Comparison of ENCODE assay signal across 21 cellular contexts in the genomic region with DNA sequence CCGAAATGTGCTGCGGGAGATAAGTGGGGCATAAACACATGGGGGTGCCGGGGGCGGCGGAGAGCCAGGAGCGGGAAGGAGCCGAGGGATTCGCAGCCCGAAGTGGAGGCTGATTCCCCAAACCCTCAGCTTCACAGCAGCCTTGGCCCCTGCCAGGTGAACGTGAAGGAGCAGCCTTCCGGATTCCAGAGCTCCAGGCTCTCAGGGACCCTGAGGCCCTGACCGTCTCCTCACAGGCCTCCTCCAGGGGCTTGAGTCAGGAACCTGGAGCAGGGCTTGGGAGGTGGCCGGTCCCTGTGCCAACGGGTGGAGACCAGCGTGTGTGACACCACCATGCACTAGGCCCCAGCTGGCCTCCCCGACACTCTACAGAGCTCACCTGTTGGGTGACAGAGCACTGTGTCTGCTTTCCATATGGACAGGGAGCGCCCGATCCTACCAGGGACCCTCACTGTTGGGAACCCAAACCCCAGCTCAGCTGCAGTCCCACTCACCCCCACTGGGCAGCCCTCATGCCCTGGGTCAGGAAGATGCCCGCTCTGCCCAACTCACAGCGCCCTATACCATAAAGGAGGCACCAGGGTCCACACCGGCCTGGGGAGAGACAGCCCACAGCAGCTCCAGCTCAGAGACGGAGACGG.
DNase-seq lines count a peak whose midpoint lies in the region; ATAC-seq, FAIRE-seq and TF ChIP-seq lines count a peak whose summit lies in the region.
"Had no signal": no experiment of that assay in that cellular context is flagged by ENCODE, and none has a peak within 500 bp of the region (broad histone marks: within the 10 kb centered on the region; RNA-seq: fewer than 3 reads in every experiment).

No MANE protein-coding gene starts in this region.

- H3K4me3 ChIP-seq in left ventricle myocardium inferior (no peak overlapping the region), right atrium auricular region (no peak overlapping the region), vagina (no peak overlapping the region)
- H3K4me3 ChIP-seq: BLaER1 treated with 17β-estradiol and CSF1 and Interleukin-3, amounts not matched to agents 10 nM and 100 nM; neural progenitor cell had no signal

- no peak for TF ChIP-seq POLR2A in vagina (IDR thresholded peaks at IDR 0.05)

- no peak for FAIRE-seq in frontal cortex (lab: Jason Lieb, UNC)
- FAIRE-seq: GM12892, GM19239 had no signal

- no peak for ATAC-seq in Right ventricle myocardium inferior

- TF ChIP-seq CTCF in left ventricle myocardium inferior (IDR thresholded peaks at IDR 0.05; ENCODE audit: borderline replicate concordance): no peak
- no peak for TF ChIP-seq CTCF in right atrium auricular region (IDR thresholded peaks at IDR 0.05)
- no peak for TF ChIP-seq CTCF in vagina (IDR thresholded peaks at IDR 0.05)

- H3K36me3 ChIP-seq in left ventricle myocardium inferior (no peaks in the 10 kb centered on the region), right atrium auricular region (no peaks in the 10 kb centered on the region), vagina (no peaks in the 10 kb centered on the region)
- H3K36me3 ChIP-seq: neural progenitor cell had no signal

- peak overlapping the region; percentile 96 for H3K27ac ChIP-seq in left ventricle myocardium inferior (replicated peaks)
- peak overlapping the region; percentile 85 to 97 for H3K27ac ChIP-seq in right atrium auricular region
- H3K27ac ChIP-seq in vagina: peak overlapping the region; percentile 44
- H3K27ac ChIP-seq: neural progenitor cell had no signal

- intact Hi-C loops in left ventricle myocardium inferior (cut with micrococcal nuclease) (no loop called here), Right ventricle myocardium inferior (cut with DNase I) (loop anchor here (2.0 kb wide), 2 partner anchors 21 to 39 kb away; no protein-coding TSS in a partner anchor), posterior vena cava (cut with DNase I) (loop anchor here in 1 of 2 donors (10.0 kb wide), 1 partner anchor 117 kb away; no protein-coding TSS in a partner anchor), vagina (cut with DNase I) (no loop called here)

- peaks cover 41% of the 10 kb centered on the region for H3K4me1 ChIP-seq in left ventricle myocardium inferior
- peaks cover 0 to 30% of the 10 kb centered on the region in 2 donors for H3K4me1 ChIP-seq in right atrium auricular region
- no peaks in the 10 kb centered on the region for H3K4me1 ChIP-seq in vagina

- in situ Hi-C loops in ACHN (cut with HindIII; ENCODE audit: low pct_ligation_motif_present, low pct_unique_long_range_greater_than_20kb, low sequenced_read_pairs): no loop called here

- peaks cover 13% of the 10 kb centered on the region for H3K9me3 ChIP-seq in left ventricle myocardium inferior (replicated peaks)
- H3K9me3 ChIP-seq in right atrium auricular region: peaks cover 4 to 13% of the 10 kb centered on the region in 2 donors
- peaks cover 4% of the 10 kb centered on the region for H3K9me3 ChIP-seq in vagina

- H3K27me3 ChIP-seq in left ventricle myocardium inferior (ENCODE audit: low read depth) (no peaks in the 10 kb centered on the region), right atrium auricular region (no peaks in the 10 kb centered on the region), vagina (no peaks in the 10 kb centered on the region)
- H3K27me3 ChIP-seq: BLaER1 treated with 17β-estradiol and CSF1 and Interleukin-3, amounts not matched to agents 10 nM and 100 nM; neural progenitor cell had no signal

- DNase-seq in left ventricle myocardium inferior: no peak
- DNase-seq in Right ventricle myocardium inferior (ENCODE audit: missing footprints): no peak
- DNase-seq in right atrium auricular region (ENCODE audit: low spot score): no peak
- DNase-seq in posterior vena cava (ENCODE audit: low spot score): peak; percentile 75
- peak; percentile 72 to 93 for DNase-seq in vagina (ENCODE audit: extremely low spot score in 2 of 2)
- no peak for DNase-seq in frontal cortex (ENCODE audit: low spot score in 2 of 2)
- DNase-seq in ACHN: no peak
- DNase-seq in NCI-H524 (lab: John Stamatoyannopoulos, UW): no peak
- DNase-seq: activated CD4-positive, CD25-positive, alpha-beta regulatory T cell treated with anti-CD3 and anti-CD28 coated beads, Interleukin-2, amount 50 U/mL, for 72 hours; activated naive CD8-positive, alpha-beta T cell treated with anti-CD3 and anti-CD28 coated beads for 36 hours; endodermal cell; Kasumi-1; NCI-H1694 treated with DMSO at 0.1 percent for 48 hours; NCI-H2171 treated with DMSO at 0.1 percent for 48 hours; NCI-H526; retina; stimulated activated CD4-positive, alpha-beta T cell treated with anti-CD3 and anti-CD28 coated beads, Interleukin-15, amount 100 ng/mL, for 24 hours had no signal

Comparison
In these comparisons a context has a peak if more than half of its experiments do, and no peak if none do; other contexts are left out.
1. DNase-seq: peak in posterior vena cava (single experiment) and vagina (2 of 2); none in left ventricle myocardium inferior (single experiment), Right ventricle myocardium inferior (single experiment), right atrium auricular region (single experiment), frontal cortex (0 of 2), ACHN (single experiment) and NCI-H524 (0 of 2).
2. H3K27ac ChIP-seq: peak in every context shown above with its lines; median percentile 96 in left ventricle myocardium inferior; 91 in right atrium auricular region; 44 in vagina.